In the genomic region with DNA sequence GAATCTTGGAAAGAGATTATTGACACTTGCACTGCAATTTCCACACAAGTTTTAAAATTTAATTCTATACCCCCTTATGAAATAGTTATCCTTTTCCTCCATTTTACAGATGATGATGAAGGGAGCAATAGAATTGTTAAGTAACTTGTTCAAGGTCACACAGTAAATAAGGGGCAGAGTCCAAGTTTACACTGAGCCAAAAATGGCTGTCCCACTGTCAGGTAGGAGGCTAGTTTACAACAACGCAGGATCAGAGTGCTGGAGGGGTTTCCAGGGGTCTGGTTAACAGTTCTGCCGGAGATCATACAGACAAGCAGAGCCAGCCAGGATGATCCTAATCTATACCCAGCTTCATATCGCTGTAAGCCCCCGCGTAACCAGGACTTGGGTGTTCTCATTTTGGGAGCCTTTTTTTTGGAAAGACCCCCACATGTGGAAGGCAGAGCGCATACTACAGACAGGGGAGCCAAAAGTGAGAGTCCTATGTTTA, we compare ENCODE assay signal across 8 cellular contexts. TPM values are rescaled to one million over a fixed set of nuclear protein-coding genes. Genes with fewer than 3 reads are reported as not detected.
DNase-seq lines count a peak whose midpoint lies in the region; ATAC-seq, FAIRE-seq and TF ChIP-seq lines count a peak whose summit lies in the region.

No MANE protein-coding gene starts in this region.

- peak overlapping the region; percentile 37; the same call in 1 of the 2 replicates for H2BK5ac ChIP-seq in H1 (ENCODE audit: low read depth, low read length)

- H3K36me3 Mint-ChIP-seq in nephron (ENCODE audit: low read depth), result no peaks in the 10 kb centered on the region
- no peaks in the 10 kb centered on the region for H3K36me3 Mint-ChIP-seq in activated CD4-positive, alpha-beta T cell treated with anti-CD3 and anti-CD28 coated beads for 36 hours (ENCODE audit: low read depth)

- TF ChIP-seq RAD21 in H1 (IDR thresholded peaks at IDR 0.05 in 1 of 2, conservative IDR thresholded peaks at IDR 0.05 in 1 of 2; ENCODE audit: low read depth in 2 of 2, low read length in 2 of 2), result no peak

- H3K79me2 ChIP-seq in H1 (ENCODE audit: control insufficient read depth in 1 of 2, insufficient read depth in 2 of 2, low read length in 2 of 2), result peaks cover 0 to 32% of the 10 kb centered on the region in 2 experiments; a peak in 3 of 4 replicates

- H2BK12ac ChIP-seq in H1 (ENCODE audit: low read depth, low read length), result peak overlapping the region; percentile 42; the same call in 1 of the 2 replicates

- peak overlapping the region; percentile 72 to 90 for H3K4me2 ChIP-seq in H1 (ENCODE audit: insufficient read depth in 1 of 2, low read depth in 2 of 2, low read length in 2 of 2)

- H3K56ac ChIP-seq in H1 (replicated peaks; ENCODE audit: insufficient read length, low read depth, low read length), result no peak overlapping the region

- peaks cover 31% of the 10 kb centered on the region for H3K36me3 ChIP-seq in BE2C
- H3K36me3 ChIP-seq in H1 (ENCODE audit: control insufficient read depth in 2 of 4, insufficient read depth in 4 of 4, low read length in 3 of 4), result no peaks in the 10 kb centered on the region

- no peak overlapping the region for H2AK5ac ChIP-seq in H1 (ENCODE audit: low read depth, low read length)

- peak overlapping the region; percentile 2; the same call in 1 of the 2 replicates for H2BK15ac ChIP-seq in H1 (ENCODE audit: low read length)

- no peaks in the 10 kb centered on the region for H3K9me3 ChIP-seq in BE2C
- H3K9me3 ChIP-seq in H1 (ENCODE audit: insufficient read depth in 2 of 2, low read depth in 1 of 2, low read length in 1 of 2), result no peaks in the 10 kb centered on the region

- no peaks in the 10 kb centered on the region for H3K9me3 Mint-ChIP-seq in nephron
- no peaks in the 10 kb centered on the region for H3K9me3 Mint-ChIP-seq in activated CD4-positive, alpha-beta T cell treated with anti-CD3 and anti-CD28 coated beads for 36 hours (ENCODE audit: low read depth)

- H2BK120ac ChIP-seq in H1 (replicated peaks; ENCODE audit: low read depth, low read length), result no peak overlapping the region

- no peak overlapping the region for H3K4ac ChIP-seq in H1 (replicated peaks; ENCODE audit: insufficient read length, low read depth, low read length)

- H3K23me2 ChIP-seq in H1 (ENCODE audit: low read depth, low read length), result peaks cover 19% of the 10 kb centered on the region; the same call in 1 of the 2 replicates

- peak overlapping the region; percentile 85 to 96 (median 91) for H3K4me3 Mint-ChIP-seq in nephron
- no peak overlapping the region for H3K4me3 Mint-ChIP-seq in activated CD4-positive, alpha-beta T cell treated with anti-CD3 and anti-CD28 coated beads for 36 hours

- H4K5ac ChIP-seq in H1 (ENCODE audit: insufficient read length, low read depth, low read length), result no peak overlapping the region

- no peak for TF ChIP-seq CTCF in BE2C (IDR thresholded peaks at IDR 0.05; ENCODE audit: low read depth, low read length)
- no peak for TF ChIP-seq CTCF in H1 (IDR thresholded peaks at IDR 0.05; ENCODE audit: control extremely low read depth in 1 of 3, insufficient read depth in 1 of 3, low read depth in 1 of 3, low read length in 3 of 3)
- TF ChIP-seq CTCF in nephron (IDR thresholded peaks at IDR 0.05; ENCODE audit: unreplicated experiment in 3 of 3), result no peak

- H3K18ac ChIP-seq in H1 (ENCODE audit: extremely low read depth, low read length), result peak overlapping the region; percentile 75

- WGBS in H1 (ENCODE audit: extremely low coverage in 1 of 2, insufficient coverage in 1 of 2, insufficient read length in 1 of 2, insufficient replicate concordance in 2 of 2, low coverage in 1 of 2, low lambda C conversion rate in 2 of 2, missing lambda C conversion rate in 1 of 2), 2 experiments, result 19% methylated on average over 6 of the region's 6 CpGs; no CpG with 5 or more reads in 1 of the 2 experiments

- no peak for TF ChIP-seq POLR2A in H1 (IDR thresholded peaks at IDR 0.05; ENCODE audit: control extremely low read depth in 1 of 2, low read depth in 2 of 2, low read length in 2 of 2)

- H3K27ac Mint-ChIP-seq in nephron, result peak overlapping the region; percentile 26 to 76 (median 32)
- no peak overlapping the region for H3K27ac Mint-ChIP-seq in activated CD4-positive, alpha-beta T cell treated with anti-CD3 and anti-CD28 coated beads for 36 hours

- H3K4me1 Mint-ChIP-seq in nephron, result peaks cover 55% of the 10 kb centered on the region
- peaks cover 8% of the 10 kb centered on the region for H3K4me1 Mint-ChIP-seq in activated CD4-positive, alpha-beta T cell treated with anti-CD3 and anti-CD28 coated beads for 36 hours

- H4K91ac ChIP-seq in H1 (replicated peaks; ENCODE audit: insufficient read length, low read length), result no peak overlapping the region

- no peak for TF ChIP-seq EP300 in H1 (IDR thresholded peaks at IDR 0.05; ENCODE audit: borderline replicate concordance in 1 of 2, low read depth in 2 of 2, low read length in 2 of 2)

- intact Hi-C loops in activated CD4-positive, alpha-beta T cell treated with anti-CD3 and anti-CD28 coated beads for 36 hours (cut with DNase I, micrococcal nuclease), result loop anchor here (10.0 kb wide), 2 partner anchors 117 to 397 kb away; partner anchors contain the start of gene SGPL1 (in 1 of the 2)

- no peak for FAIRE-seq in H1 (lab: Jason Lieb, UNC)

- H3K4me1 ChIP-seq in BE2C (peaks cover 23% of the 10 kb centered on the region), H1 (replicated peaks in 1 of 4; ENCODE audit: control insufficient read depth in 3 of 4, insufficient read depth in 4 of 4, low read length in 3 of 4) (peaks cover 22 to 48% (median 25%) of the 10 kb centered on the region in 4 experiments)

- no peak overlapping the region for H3K14ac ChIP-seq in H1 (ENCODE audit: insufficient read length)

- H4K8ac ChIP-seq in H1 (ENCODE audit: extremely low read depth, insufficient read depth, low read length), result no peak overlapping the region

- H3K4me3 ChIP-seq in BE2C (ENCODE audit: low read depth, low read length) (peak overlapping the region; percentile 61), H1 (ENCODE audit: extremely low read depth in 1 of 4, insufficient read depth in 2 of 4, low read depth in 3 of 4, low read length in 4 of 4) (peak overlapping the region; percentile 33 to 91 (median 42))

- H2AFZ ChIP-seq in H1 (ENCODE audit: low read length), result peak overlapping the region; percentile 64; the same call in 1 of the 2 replicates

- H3K27me3 ChIP-seq in BE2C, result no peaks in the 10 kb centered on the region
- H3K27me3 ChIP-seq in H1 (replicated peaks in 1 of 4; ENCODE audit: control insufficient read depth in 3 of 4, extremely low read depth in 1 of 4, insufficient read depth in 3 of 4, low read length in 3 of 4), result peaks cover 1 to 31% (median 23%) of the 10 kb centered on the region in 4 experiments

- H3K9ac ChIP-seq in H1 (replicated peaks in 1 of 4; ENCODE audit: extremely low read depth in 1 of 4, low read depth in 3 of 4, low read length in 3 of 4), result peak overlapping the region in 1 of 4 experiments; percentile 38; a peak in 2 of 7 replicates

- H3K79me1 ChIP-seq in H1 (ENCODE audit: low read depth, low read length), result peaks cover 4% of the 10 kb centered on the region

- H3K23ac ChIP-seq in H1 (ENCODE audit: insufficient read length), result no peak overlapping the region

- ATAC-seq in GM21737 (IDR thresholded peaks at IDR 0.05; ENCODE audit: unreplicated experiment) (no peak), GM18502 (IDR thresholded peaks at IDR 0.05; ENCODE audit: poor library complexity, unreplicated experiment) (no peak)
- no peak for ATAC-seq in activated CD4-positive, alpha-beta T cell treated with anti-CD3 and anti-CD28 coated beads for 36 hours

- DNase-seq in BE2C, result no peak
- peak; percentile 61 for DNase-seq in NCI-H82 treated with DMSO at 0.1 percent for 48 hours (lab: John Stamatoyannopoulos, UW; ENCODE audit: unreplicated experiment)
- DNase-seq in H1 (ENCODE audit: low read depth in 1 of 2, low spot score in 2 of 2), result no peak
- DNase-seq in activated CD4-positive, alpha-beta T cell treated with anti-CD3 and anti-CD28 coated beads for 36 hours, result no peak
- no peak for DNase-seq in COLO829 (ENCODE audit: low spot score)

- peaks cover 1 to 3% of the 10 kb centered on the region in 2 experiments for H4K20me1 ChIP-seq in H1 (replicated peaks in 1 of 2; ENCODE audit: control insufficient read depth in 1 of 2, insufficient read depth in 2 of 2, low read length in 2 of 2)

- CTCF ChIA-PET in H1 (lab: Charles Lee; ENCODE audit: partially characterized antibody), result interaction anchor here (1.0 to 7.3 kb wide), 6 partner anchors 13 to 301 kb away, joined by 3 to 58 read pairs (median 3); no protein-coding TSS in a partner anchor
- CTCF ChIA-PET in activated CD4-positive, alpha-beta T cell treated with anti-CD3 and anti-CD28 coated beads for 36 hours (lab: Charles Lee), result interaction anchor here (0.8 kb wide), 1 partner anchor 196 kb away, joined by 3 read pairs; no protein-coding TSS in a partner anchor

- POLR2A ChIA-PET in H1 (lab: Charles Lee; ENCODE audit: partially characterized antibody), result interaction anchor here (0.7 to 4.6 kb wide), 7 partner anchors 10 to 321 kb away, joined by 3 to 17 read pairs (median 3); no protein-coding TSS in a partner anchor
- POLR2A ChIA-PET in activated CD4-positive, alpha-beta T cell treated with anti-CD3 and anti-CD28 coated beads for 36 hours (lab: Charles Lee), result no interaction called here

- no peak overlapping the region for H2BK20ac ChIP-seq in H1 (ENCODE audit: low read length)

- no peak overlapping the region for H3K27ac ChIP-seq in H1 (ENCODE audit: low read depth, low read length)

- peaks cover 73% of the 10 kb centered on the region for H3K27me3 Mint-ChIP-seq in nephron (ENCODE audit: low read depth)
- H3K27me3 Mint-ChIP-seq in activated CD4-positive, alpha-beta T cell treated with anti-CD3 and anti-CD28 coated beads for 36 hours, result peaks cover 59% of the 10 kb centered on the region

TF ChIP-seq in H1, 55 proteins besides CTCF, POLR2A, EP300 and RAD21 (continues in another document):
- TF ChIP-seq TEAD4 (IDR thresholded peaks at IDR 0.05; ENCODE audit: low read depth, low read length) (no peak), YY1 (IDR thresholded peaks at IDR 0.05; ENCODE audit: low read depth, low read length) (peak; percentile 34; the same call in 1 of the 2 replicates), SP2 (IDR thresholded peaks at IDR 0.05; ENCODE audit: low read length) (no peak)

RNA-seq across cellular contexts. Expression of gene UNC5B, which starts 0.6 kb away (rescaled TPM):
- polyA plus RNA-seq in BE2C (2012; ENCODE audit: insufficient read depth, insufficient read length, low read depth), result 181 TPM
- 31.8 and 31.9 TPM in 2 replicates for total RNA-seq in H1 (2021; fragmentation: NEBNext Ultra II Directional; extraction: Animal tissue kit (Norgen Biotek cat#: 25700))
- polyA plus RNA-seq in H1 (2011; rRNA removed), result 27.9 and 34.1 TPM in 2 replicates
- polyA plus RNA-seq in H1 (2011; cell fraction: cytosol; rRNA removed), result 22.8 TPM
- 58.1 TPM for polyA plus RNA-seq in H1 (2011; cell fraction: nucleus; rRNA removed)
- polyA plus RNA-seq in H1 (2012, experiment 1 of 2), result 22.2 to 30.2 TPM (median 28.1 TPM) in 4 replicates
- 28.3 TPM for polyA plus RNA-seq in H1 (2012, experiment 2 of 2)
- 22.6 TPM for polyA plus RNA-seq in H1 (2013, experiment 1 of 2)
- 24.0 TPM for polyA plus RNA-seq in H1 (2013, experiment 2 of 2)
- 22.2 and 22.8 TPM in 2 replicates for polyA minus RNA-seq in H1 (2011; rRNA and poly(A)+ RNA removed)
- 16.0 TPM for polyA minus RNA-seq in H1 (2011; cell fraction: cytosol; rRNA and poly(A)+ RNA removed)
- polyA minus RNA-seq in H1 (2011; cell fraction: nucleus; rRNA and poly(A)+ RNA removed), result 19.1 TPM
- under 1 TPM; 0.05 to 0.09 TPM for total RNA-seq in activated CD4-positive, alpha-beta T cell treated with anti-CD3 and anti-CD28 coated beads for 36 hours

Comparison
In these comparisons a context has a peak if more than half of its experiments do, and no peak if none do; other contexts are left out.
1. RNA of gene UNC5B, which starts 0.6 kb away (total RNA-seq): 31.8 to 31.9 TPM in H1; 0.05 to 0.09 TPM in activated CD4-positive, alpha-beta T cell treated with anti-CD3 and anti-CD28 coated beads for 36 hours; every median in the first group is over 10 times any median in the second.